ENCODE assay signal across 18 cellular contexts in genomic region chr2:104790100-104790811, GRCh38.
DNase-seq lines count a peak whose midpoint lies in the region; ATAC-seq and TF ChIP-seq lines count a peak whose summit lies in the region.
"Had no signal": no experiment of that assay in that cellular context is flagged by ENCODE, and none has a peak within 500 bp of the region (broad histone marks: within the 10 kb centered on the region; RNA-seq: fewer than 3 reads in every experiment).

No MANE protein-coding gene starts in this region.

- H3K9ac ChIP-seq in GM23248 (no peak overlapping the region), skeletal muscle satellite cell (ENCODE audit: low read depth, low read length) (no peak overlapping the region)

- H3K4me2 ChIP-seq in GM23248 (ENCODE audit: unreplicated experiment) (no peak overlapping the region), skeletal muscle satellite cell (ENCODE audit: low read length) (peak overlapping the region; percentile 17)
- H3K4me2 ChIP-seq: PC-9 had no signal

- no peak overlapping the region for H3K27ac ChIP-seq in GM23248
- H3K27ac ChIP-seq: C4-2B, heart left ventricle, ovary, PC-9 had no signal

- H3K27me3 ChIP-seq in GM23248 (replicated peaks; ENCODE audit: insufficient read depth): no peaks in the 10 kb centered on the region
- peaks cover 5% of the 10 kb centered on the region for H3K27me3 ChIP-seq in skeletal muscle satellite cell (ENCODE audit: control insufficient read depth, insufficient read depth, low read length)
- H3K27me3 ChIP-seq: ovary had no signal

- no peaks in the 10 kb centered on the region for H3K36me3 Mint-ChIP-seq in activated naive CD4-positive, alpha-beta T cell treated with anti-CD3 and anti-CD28 coated beads for 36 hours (ENCODE audit: low read depth)
- H3K36me3 Mint-ChIP-seq in HFFc6 (ENCODE audit: low read depth): peaks cover 3% of the 10 kb centered on the region; the same call in 1 of the 2 replicates
- H3K36me3 Mint-ChIP-seq: stimulated activated effector memory CD8-positive, alpha-beta T cell treated with anti-CD3 and anti-CD28 coated beads, Interleukin-12 subunit alpha, Interleukin-12 subunit beta, amount 100 ng/mL, for 72 hours had no signal

- H3K4me3 ChIP-seq in GM23248 (no peak overlapping the region), choroid plexus epithelial cell (ENCODE audit: low read depth, low read length) (peak overlapping the region; percentile 37), skeletal muscle satellite cell (ENCODE audit: low read length) (no peak overlapping the region)
- H3K4me3 ChIP-seq: lung, ovary, PC-9 had no signal

- CTCF ChIA-PET in activated naive CD4-positive, alpha-beta T cell treated with anti-CD3 and anti-CD28 coated beads for 36 hours (lab: Charles Lee): no interaction called here

- 5 to 8% methylated on average over 17 to 18 of the region's 18 CpGs for WGBS in GM23248 (ENCODE audit: low coverage in 1 of 2, low lambda C conversion rate in 2 of 2, missing lambda C conversion rate in 2 of 2), 2 experiments

- H3K4me1 Mint-ChIP-seq in activated naive CD4-positive, alpha-beta T cell treated with anti-CD3 and anti-CD28 coated beads for 36 hours (ENCODE audit: low read depth): no peaks in the 10 kb centered on the region
- no peaks in the 10 kb centered on the region for H3K4me1 Mint-ChIP-seq in HFFc6 (ENCODE audit: low read depth)
- H3K4me1 Mint-ChIP-seq: stimulated activated effector memory CD8-positive, alpha-beta T cell treated with anti-CD3 and anti-CD28 coated beads, Interleukin-12 subunit alpha, Interleukin-12 subunit beta, amount 100 ng/mL, for 72 hours had no signal

- no peaks in the 10 kb centered on the region for H3K9me2 ChIP-seq in GM23248 (ENCODE audit: insufficient read depth)

- H3K9me3 Mint-ChIP-seq in activated naive CD4-positive, alpha-beta T cell treated with anti-CD3 and anti-CD28 coated beads for 36 hours: no peaks in the 10 kb centered on the region
- H3K9me3 Mint-ChIP-seq in HFFc6: peaks cover 21% of the 10 kb centered on the region
- H3K9me3 Mint-ChIP-seq: activated T-cell treated with anti-CD3 and anti-CD28 coated beads, Interleukin-2, amount 50 U/mL, for 24 hours had no signal

- H3K9me3 ChIP-seq in GM23248 (ENCODE audit: low read depth) (no peaks in the 10 kb centered on the region), skeletal muscle satellite cell (replicated peaks; ENCODE audit: low read length) (peaks cover 3% of the 10 kb centered on the region)
- H3K9me3 ChIP-seq: heart left ventricle, ovary had no signal

- H3K27ac Mint-ChIP-seq in activated naive CD4-positive, alpha-beta T cell treated with anti-CD3 and anti-CD28 coated beads for 36 hours: no peak overlapping the region
- no peak overlapping the region for H3K27ac Mint-ChIP-seq in HFFc6
- H3K27ac Mint-ChIP-seq: activated T-cell treated with anti-CD3 and anti-CD28 coated beads, Interleukin-2, amount 50 U/mL, for 24 hours; effector memory CD8-positive, alpha-beta T cell; stimulated activated effector memory CD8-positive, alpha-beta T cell treated with anti-CD3 and anti-CD28 coated beads, Interleukin-12 subunit alpha, Interleukin-12 subunit beta, amount 100 ng/mL, for 72 hours had no signal

- no peaks in the 10 kb centered on the region for H3F3A ChIP-seq in GM23248 (ENCODE audit: insufficient read depth)

- 0 out of 2 replicates have a peak, but pooled peaks cover 5% of the 10 kb centered on the region for H3K4me1 ChIP-seq in GM23248 (ENCODE audit: insufficient read depth)
- H3K4me1 ChIP-seq in skeletal muscle satellite cell (ENCODE audit: control insufficient read depth, insufficient read depth, low read length): peaks cover 8% of the 10 kb centered on the region

- ATAC-seq in HG02763 (IDR thresholded peaks at IDR 0.05; ENCODE audit: unreplicated experiment): no peak
- no peak for ATAC-seq in HG03045 (IDR thresholded peaks at IDR 0.05; ENCODE audit: unreplicated experiment)
- ATAC-seq: effector memory CD8-positive, alpha-beta T cell; stimulated activated effector memory CD8-positive, alpha-beta T cell treated with anti-CD3 and anti-CD28 coated beads, Interleukin-12 subunit alpha, Interleukin-12 subunit beta, amount 100 ng/mL, for 72 hours had no signal

- TF ChIP-seq CTCF in choroid plexus epithelial cell (conservative IDR thresholded peaks at IDR 0.05; ENCODE audit: low read depth, low read length) (no peak), HFFc6 (IDR thresholded peaks at IDR 0.05) (no peak)

- H3K36me3 ChIP-seq in GM23248 (ENCODE audit: low read depth) (no peaks in the 10 kb centered on the region), skeletal muscle satellite cell (ENCODE audit: insufficient read depth, low read length) (no peaks in the 10 kb centered on the region)
- H3K36me3 ChIP-seq: heart left ventricle, ovary had no signal

- intact Hi-C loops in activated naive CD4-positive, alpha-beta T cell treated with anti-CD3 and anti-CD28 coated beads for 36 hours (cut with micrococcal nuclease): no loop called here

- H3K4me3 Mint-ChIP-seq in activated naive CD4-positive, alpha-beta T cell treated with anti-CD3 and anti-CD28 coated beads for 36 hours: no peak overlapping the region
- no peak overlapping the region for H3K4me3 Mint-ChIP-seq in HFFc6
- H3K4me3 Mint-ChIP-seq: activated T-cell treated with anti-CD3 and anti-CD28 coated beads, Interleukin-2, amount 50 U/mL, for 24 hours; effector memory CD8-positive, alpha-beta T cell; stimulated activated effector memory CD8-positive, alpha-beta T cell treated with anti-CD3 and anti-CD28 coated beads, Interleukin-12 subunit alpha, Interleukin-12 subunit beta, amount 100 ng/mL, for 72 hours had no signal

- no peaks in the 10 kb centered on the region for H3K79me2 ChIP-seq in GM23248 (ENCODE audit: insufficient read depth)

- no peak overlapping the region for H2AFZ ChIP-seq in GM23248
- H2AFZ ChIP-seq: PC-9 had no signal

- DNase-seq in GM23248: peak; percentile 16
- peak; percentile 58 for DNase-seq in choroid plexus epithelial cell (ENCODE audit: low read depth)
- peak; percentile 87 for DNase-seq in kidney tubule cell (ENCODE audit: low spot score)
- DNase-seq in activated naive CD4-positive, alpha-beta T cell treated with anti-CD3 and anti-CD28 coated beads for 36 hours: no peak
- no peak for DNase-seq in HFFc6
- DNase-seq: activated T-cell treated with anti-CD3 and anti-CD28 coated beads, Interleukin-2, amount 50 U/mL, for 24 hours; effector memory CD8-positive, alpha-beta T cell; EL; NCI-H345; ovary; PC-9 had no signal

- no peaks in the 10 kb centered on the region for H4K20me1 ChIP-seq in GM23248 (ENCODE audit: insufficient read depth)

- H3K27me3 Mint-ChIP-seq in activated naive CD4-positive, alpha-beta T cell treated with anti-CD3 and anti-CD28 coated beads for 36 hours (ENCODE audit: low read depth): peaks cover 5% of the 10 kb centered on the region
- no peaks in the 10 kb centered on the region; the same call in none of the 2 replicates for H3K27me3 Mint-ChIP-seq in HFFc6 (ENCODE audit: insufficient read depth)

- in situ Hi-C loops in GM23248 (cut with MboI): no loop called here

Comparison
In these comparisons a context has a peak if more than half of its experiments do, and no peak if none do; other contexts are left out.
1. DNase-seq: peak in GM23248 (single experiment), choroid plexus epithelial cell (single experiment) and kidney tubule cell (single experiment); none in activated naive CD4-positive, alpha-beta T cell treated with anti-CD3 and anti-CD28 coated beads for 36 hours (single experiment) and HFFc6 (single experiment).